Comparison of ENCODE assay signal across 22 cellular contexts in genomic region chr18:52333860-52334259, GRCh38. TPM values are rescaled to one million over a fixed set of nuclear protein-coding genes. Genes with fewer than 3 reads are reported as not detected.
"Had no signal": no experiment of that assay in that cellular context is flagged by ENCODE, and none has a peak within 500 bp of the region (broad histone marks: within the 10 kb centered on the region; RNA-seq: fewer than 3 reads in every experiment).

No MANE protein-coding gene starts in this region.

- H3K36me3 Mint-ChIP-seq: natural killer cell; stimulated activated naive B cell treated with anti-CD40 and anti-IgM and Interleukin-4, amounts not matched to agents 10 μg/mL and 1 μg/mL and 100 μg/mL, for 72 hours had no signal

- H3K9me3 ChIP-seq: colonic mucosa, lower lobe of right lung, ovary, right lobe of liver, thoracic aorta, upper lobe of right lung had no signal

- H3K27ac Mint-ChIP-seq: activated B cell treated with CpG ODN at 0.5 μM for 24 hours; activated CD8-positive, alpha-beta T cell treated with anti-CD3 and anti-CD28 coated beads for 36 hours; activated naive CD4-positive, alpha-beta T cell treated with anti-CD3 and anti-CD28 coated beads for 36 hours; endodermal cell; natural killer cell; stimulated activated naive B cell treated with anti-CD40 and anti-IgM and Interleukin-4, amounts not matched to agents 10 μg/mL and 1 μg/mL and 100 μg/mL, for 72 hours had no signal

- H3K4me3 Mint-ChIP-seq: activated B cell treated with CpG ODN at 0.5 μM for 24 hours; activated CD8-positive, alpha-beta T cell treated with anti-CD3 and anti-CD28 coated beads for 36 hours; activated naive CD4-positive, alpha-beta T cell treated with anti-CD3 and anti-CD28 coated beads for 36 hours; endodermal cell; natural killer cell; stimulated activated naive B cell treated with anti-CD40 and anti-IgM and Interleukin-4, amounts not matched to agents 10 μg/mL and 1 μg/mL and 100 μg/mL, for 72 hours had no signal

- H3K4me3 ChIP-seq: colonic mucosa, lower lobe of right lung, ovary, right lobe of liver, thoracic aorta, upper lobe of right lung had no signal

- H3K27me3 ChIP-seq: brain microvascular endothelial cell, colonic mucosa, ovary, right lobe of liver, upper lobe of right lung had no signal

- H3K9me3 Mint-ChIP-seq: activated naive CD4-positive, alpha-beta T cell treated with anti-CD3 and anti-CD28 coated beads for 36 hours had no signal

- FAIRE-seq: small intestine had no signal

- H3K36me3 ChIP-seq: brain microvascular endothelial cell, colonic mucosa, lower lobe of right lung, ovary, right lobe of liver, thoracic aorta, upper lobe of right lung had no signal

- H3K4me1 Mint-ChIP-seq: activated B cell treated with CpG ODN at 0.5 μM for 24 hours; endodermal cell; natural killer cell; stimulated activated naive B cell treated with anti-CD40 and anti-IgM and Interleukin-4, amounts not matched to agents 10 μg/mL and 1 μg/mL and 100 μg/mL, for 72 hours had no signal

- ATAC-seq: activated CD8-positive, alpha-beta T cell treated with anti-CD3 and anti-CD28 coated beads for 36 hours; left cardiac atrium; lower lobe of right lung; natural killer cell; right lobe of liver; stimulated activated naive B cell treated with anti-CD40 and anti-IgM and Interleukin-4, amounts not matched to agents 10 μg/mL and 1 μg/mL and 100 μg/mL, for 72 hours; upper lobe of right lung had no signal

- H3K4me1 ChIP-seq: colonic mucosa, lower lobe of right lung, right lobe of liver, upper lobe of right lung had no signal

- DNase-seq: activated B cell treated with CpG ODN at 0.5 μM for 24 hours; activated CD4-positive, alpha-beta T cell treated with anti-CD3 and anti-CD28 coated beads for 48 hours; activated CD8-positive, alpha-beta T cell treated with anti-CD3 and anti-CD28 coated beads for 36 hours; activated naive CD4-positive, alpha-beta T cell treated with anti-CD3 and anti-CD28 coated beads for 36 hours; activated T-cell treated with anti-CD3 and anti-CD28 coated beads, Interleukin-2, amount 50 U/mL, for 1 hour; brain microvascular endothelial cell; central memory CD4-positive, alpha-beta T cell; colonic mucosa; endodermal cell; foreskin fibroblast; left cardiac atrium; lower lobe of right lung; natural killer cell; ovary; right lobe of liver; small intestine; stimulated activated CD4-positive, alpha-beta T cell treated with anti-CD3 and anti-CD28 coated beads, Interleukin-4, amount 100 ng/mL, for 24 hours; stimulated activated naive B cell treated with anti-CD40 and anti-IgM and Interleukin-4, amounts not matched to agents 10 μg/mL and 1 μg/mL and 100 μg/mL, for 72 hours; upper lobe of right lung had no signal

- H3K27ac ChIP-seq: brain microvascular endothelial cell, colonic mucosa, epithelial cell of prostate, lower lobe of right lung, ovary, right lobe of liver, thoracic aorta, upper lobe of right lung had no signal

RNA-seq across cellular contexts. Expression of gene DCC, which starts 6.1 kb away (rescaled TPM):
- total RNA-seq: activated B cell treated with CpG ODN at 0.5 μM for 24 hours; activated CD8-positive, alpha-beta T cell treated with anti-CD3 and anti-CD28 coated beads for 36 hours; activated naive CD4-positive, alpha-beta T cell treated with anti-CD3 and anti-CD28 coated beads for 36 hours; natural killer cell; pulmonary artery endothelial cell; thoracic aorta had no signal
